In the genomic region with DNA sequence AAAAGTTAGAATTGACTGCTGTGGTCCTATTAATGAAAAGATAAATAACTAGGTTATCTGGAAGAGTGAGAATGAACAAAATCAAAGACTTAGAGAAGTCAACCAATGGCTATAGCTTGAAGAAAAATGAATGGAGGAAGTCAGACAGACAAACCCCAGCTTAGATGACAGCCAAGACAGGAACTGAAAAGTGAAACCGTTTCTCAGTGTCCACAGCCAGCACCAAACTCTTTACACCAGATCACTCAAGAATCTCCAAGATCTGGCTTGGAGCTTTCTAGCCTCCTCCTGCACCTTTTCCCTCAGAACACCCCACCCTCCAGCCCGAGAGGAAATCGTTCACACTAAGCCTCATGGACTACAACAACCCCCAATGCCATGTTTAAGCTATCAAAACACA, we compare ENCODE assay signal across 9 cellular contexts.
DNase-seq lines count a peak whose midpoint lies in the region; ATAC-seq, FAIRE-seq and TF ChIP-seq lines count a peak whose summit lies in the region.
"Had no signal": no experiment of that assay in that cellular context is flagged by ENCODE, and none has a peak within 500 bp of the region (broad histone marks: within the 10 kb centered on the region; RNA-seq: fewer than 3 reads in every experiment).

No MANE protein-coding gene starts in this region.

- no peak overlapping the region for H3K14ac ChIP-seq in trophoblast cell (ENCODE audit: low read length)

- H3K27me3 ChIP-seq in GM12878 (replicated peaks in 1 of 2; ENCODE audit: control insufficient read depth in 2 of 2, insufficient read depth in 2 of 2, low read length in 1 of 2) (no peaks in the 10 kb centered on the region), foreskin keratinocyte (no peaks in the 10 kb centered on the region), trophoblast cell (ENCODE audit: insufficient read depth, low read length) (no peaks in the 10 kb centered on the region)

- H3K18ac ChIP-seq in trophoblast cell (ENCODE audit: low read length): no peak overlapping the region

- no peaks in the 10 kb centered on the region for H4K20me1 ChIP-seq in GM12878 (ENCODE audit: control insufficient read depth, insufficient read depth)

- peaks cover 16 to 28% of the 10 kb centered on the region in 2 experiments for H3K36me3 ChIP-seq in GM12878 (ENCODE audit: control insufficient read depth in 2 of 2, insufficient read depth in 2 of 2, low read length in 1 of 2)
- H3K36me3 ChIP-seq in trophoblast cell (ENCODE audit: control insufficient read depth in 1 of 2, insufficient read depth in 2 of 2, low read length in 2 of 2): peaks cover 0 to 2% of the 10 kb centered on the region in 2 experiments

- POLR2A ChIA-PET in GM12878 (lab: Charles Lee): no interaction called here

- TF ChIP-seq RAD21 in GM12878 (IDR thresholded peaks at IDR 0.05; ENCODE audit: insufficient read depth, low read depth, low read length): no peak

- H4K12ac ChIP-seq in trophoblast cell (ENCODE audit: low read depth, low read length): no peak overlapping the region

- H3K9ac ChIP-seq in GM12878 (ENCODE audit: control insufficient read depth, insufficient read depth, low read length) (no peak overlapping the region), trophoblast cell (ENCODE audit: low read length) (no peak overlapping the region)

- no peak for DNase-seq in GM12878 (ENCODE audit: low read depth, low spot score)
- no peak for DNase-seq in NCI-H69 (lab: John Stamatoyannopoulos, UW)
- no peak for DNase-seq in KG1 (lab: John Stamatoyannopoulos, UW)
- no peak for DNase-seq in foreskin keratinocyte
- DNase-seq in trophoblast cell: no peak
- DNase-seq: NCI-H1092 had no signal

- H3K9me3 ChIP-seq in GM12878 (replicated peaks; ENCODE audit: control insufficient read depth, insufficient read depth, low read length) (no peaks in the 10 kb centered on the region; the same call in 2 of the 3 replicates), trophoblast cell (ENCODE audit: insufficient read depth, low read depth, low read length) (no peaks in the 10 kb centered on the region)

- TF ChIP-seq CTCF in GM12878 (IDR thresholded peaks at IDR 0.05 in 2 of 3, conservative IDR thresholded peaks at IDR 0.05 in 1 of 3; ENCODE audit: control insufficient read depth in 2 of 3, extremely low read depth in 1 of 3, insufficient read depth in 1 of 3, low read depth in 3 of 3, low read length in 3 of 3) (no peak), foreskin keratinocyte (conservative IDR thresholded peaks at IDR 0.05) (no peak)

- in situ Hi-C loops in GM12878 (cut with MboI): no loop called here

- H3K23ac ChIP-seq in trophoblast cell (ENCODE audit: low read length): no peak overlapping the region

- H3K4me2 ChIP-seq in GM12878 (ENCODE audit: control insufficient read depth, insufficient read depth) (peak overlapping the region; percentile 70), trophoblast cell (ENCODE audit: low read length) (no peak overlapping the region)

- no peak for TF ChIP-seq POLR2A in GM12878 (IDR thresholded peaks at IDR 0.05; ENCODE audit: low read depth, low read length)

- no peak for TF ChIP-seq EP300 in GM12878 (IDR thresholded peaks at IDR 0.05; ENCODE audit: borderline replicate concordance in 1 of 2, control insufficient read depth in 1 of 2, low read depth in 2 of 2, low read length in 2 of 2)

- CTCF ChIA-PET in GM12878 (lab: Yijun Ruan, JAX): interaction anchor here (1.0 to 2.1 kb wide), 4 partner anchors 15 to 324 kb away, joined by 4 to 5 read pairs (median 4); no protein-coding TSS in a partner anchor

- H3K79me1 ChIP-seq in trophoblast cell (ENCODE audit: low read length): no peaks in the 10 kb centered on the region

- BruUV-seq in GM12878 (replicated peaks; lab: Mats Ljungman, UMichigan): no TSS peak

- no peak overlapping the region for H2BK12ac ChIP-seq in trophoblast cell (ENCODE audit: low read length)

- no peaks in the 10 kb centered on the region for H3K79me2 ChIP-seq in GM12878 (ENCODE audit: control insufficient read depth, insufficient read depth, low read length)
- no peaks in the 10 kb centered on the region for H3K79me2 ChIP-seq in trophoblast cell (ENCODE audit: control insufficient read depth, insufficient read depth, low read length, poor library complexity)

- no peak overlapping the region for H2BK5ac ChIP-seq in trophoblast cell (ENCODE audit: low read depth, low read length, poor library complexity)

- H3K4me1 ChIP-seq in GM12878 (ENCODE audit: control insufficient read depth, insufficient read depth, low read length): peaks cover 21% of the 10 kb centered on the region
- no peaks in the 10 kb centered on the region for H3K4me1 ChIP-seq in foreskin keratinocyte
- H3K4me1 ChIP-seq in trophoblast cell (ENCODE audit: control insufficient read depth in 1 of 2, insufficient read depth in 2 of 2, low read length in 2 of 2): no peaks in the 10 kb centered on the region

- no peak overlapping the region for H4K8ac ChIP-seq in trophoblast cell (ENCODE audit: low read depth, low read length)

- H2BK120ac ChIP-seq in trophoblast cell (ENCODE audit: insufficient read depth, low read length, poor library complexity): no peak overlapping the region

- WGBS in GM12878 (ENCODE audit: insufficient coverage, insufficient replicate concordance, low lambda C conversion rate, missing lambda C conversion rate): 38% methylated on average over 3 of the region's 3 CpGs
- no CpG with 5 or more reads among the region's 3 CpGs for WGBS in trophoblast cell (ENCODE audit: extremely low coverage, insufficient coverage, insufficient read length)

- RAD21 ChIA-PET in GM12878 (lab: Charles Lee; ENCODE audit: unreplicated experiment): interaction anchor here (0.6 to 1.0 kb wide), 3 partner anchors 16 to 165 kb away, joined by 3 to 4 read pairs (median 4); no protein-coding TSS in a partner anchor

- H3K27ac ChIP-seq in GM12878 (ENCODE audit: control insufficient read depth, insufficient read depth): peak overlapping the region; percentile 34
- H3K27ac ChIP-seq in foreskin keratinocyte: no peak overlapping the region
- no peak overlapping the region for H3K27ac ChIP-seq in trophoblast cell (ENCODE audit: low read depth, low read length)

- no peak overlapping the region for H2AFZ ChIP-seq in GM12878 (ENCODE audit: control insufficient read depth, low read depth, low read length)
- no peak overlapping the region for H2AFZ ChIP-seq in trophoblast cell (ENCODE audit: insufficient read depth, low read length, poor library complexity)

- SMC1A ChIA-PET in GM12878 (lab: Charles Lee; ENCODE audit: uncharacterized antibody, unreplicated experiment): interaction anchor here (1.0 to 1.5 kb wide), 6 partner anchors 9 to 323 kb away, joined by 3 to 4 read pairs (median 3); no protein-coding TSS in a partner anchor

- peak; percentile 80 for FAIRE-seq in GM12878 (lab: Jason Lieb, UNC)

- H3K4me3 ChIP-seq in GM12878 (no peak overlapping the region), trophoblast cell (ENCODE audit: low read depth, low read length) (no peak overlapping the region)

- no peak overlapping the region for H3K4ac ChIP-seq in trophoblast cell (ENCODE audit: low read depth, low read length)

- intact Hi-C loops in GM12878 (cut with micrococcal nuclease; ENCODE audit: unreplicated experiment): no loop called here

- no peak overlapping the region for H2AK5ac ChIP-seq in trophoblast cell (ENCODE audit: low read length)

- ATAC-seq in GM18511 (IDR thresholded peaks at IDR 0.05; ENCODE audit: unreplicated experiment) (peak; percentile 90), GM21367 (IDR thresholded peaks at IDR 0.05; ENCODE audit: unreplicated experiment) (peak; percentile 79), HG03280 (IDR thresholded peaks at IDR 0.05; ENCODE audit: unreplicated experiment) (peak; percentile 80), GM12878 (peak; percentile 89), foreskin keratinocyte (no peak)

- no peak overlapping the region for H4K91ac ChIP-seq in trophoblast cell (ENCODE audit: low read depth, low read length)

TF ChIP-seq in GM12878, 131 proteins besides CTCF, POLR2A, EP300 and RAD21:
- TF ChIP-seq CEBPB (IDR thresholded peaks at IDR 0.05; ENCODE audit: borderline replicate concordance in 1 of 2, low read depth in 2 of 2, low read length in 2 of 2): no peak
- peak; percentile 90 for TF ChIP-seq SPI1 (IDR thresholded peaks at IDR 0.05; ENCODE audit: borderline replicate concordance, insufficient read depth, low read depth, low read length)
- peak in 1 of 2 experiments; percentile 36; a peak in 1 of 4 replicates for TF ChIP-seq ETV6 (conservative IDR thresholded peaks at IDR 0.05 in 1 of 2, IDR thresholded peaks at IDR 0.05 in 1 of 2; ENCODE audit: borderline replicate concordance in 1 of 2, low read depth in 1 of 2)
- TF ChIP-seq RUNX3 (IDR thresholded peaks at IDR 0.05; ENCODE audit: low read length): peak; percentile 39; the same call in 1 of the 2 replicates
TF ChIP-seq in GM12878: peak in this region for 3.
